1 cellular context compared by ENCODE assay signal in genomic region chr11:33257897-33258630, GRCh38.
A peak's percentile ranks its signal among the peaks of the same experiment; 100 is the strongest.
TF ChIP-seq lines count a peak whose summit lies in the region.

No MANE protein-coding gene starts in this region.

TF ChIP-seq in GM12878, 131 proteins besides CTCF, POLR2A, EP300 and RAD21 (continued from another document and continues in another):
- TF ChIP-seq RELB (IDR thresholded peaks at IDR 0.05; ENCODE audit: low read depth) (no peak; the same call in 1 of the 2 replicates), POLR2AphosphoS5 (IDR thresholded peaks at IDR 0.05; ENCODE audit: low read length) (peak; percentile 81), CHD1 (IDR thresholded peaks at IDR 0.05; ENCODE audit: low read depth, low read length) (no peak), DPF2 (IDR thresholded peaks at IDR 0.05) (peak; percentile 25), ZNF24 (IDR thresholded peaks at IDR 0.05) (peak; percentile 31; the same call in 1 of the 2 replicates), JUND (IDR thresholded peaks at IDR 0.05; ENCODE audit: low read depth, low read length) (no peak), YY1 (IDR thresholded peaks at IDR 0.05; ENCODE audit: low read depth, low read length) (no peak), MXI1 (IDR thresholded peaks at IDR 0.05; ENCODE audit: low read depth, low read length) (peak; percentile 81), ATF2 (IDR thresholded peaks at IDR 0.05; ENCODE audit: low read length) (no peak), FOS (IDR thresholded peaks at IDR 0.05; ENCODE audit: borderline replicate concordance, extremely low read depth, insufficient read length) (no peak), IKZF1 (conservative IDR thresholded peaks at IDR 0.05) (peak; percentile 80), PRDM15 (CRISPR knock-in tag; IDR thresholded peaks at IDR 0.05) (no peak), SRF (IDR thresholded peaks at IDR 0.05; ENCODE audit: low read depth in 2 of 2, low read length in 2 of 2) (0 out of 4 replicates have a peak, but pooled peaks of 1 of the 2 experiments have one; percentile 12), ZBTB33 (IDR thresholded peaks at IDR 0.05) (no peak), E2F8 (IDR thresholded peaks at IDR 0.05; ENCODE audit: low read depth, partially characterized antibody) (no peak), ZNF217 (IDR thresholded peaks at IDR 0.05) (no peak), IRF4 (IDR thresholded peaks at IDR 0.05; ENCODE audit: low read depth, low read length) (no peak), RFX5 (IDR thresholded peaks at IDR 0.05; ENCODE audit: low read depth, low read length) (no peak), MTA3 (IDR thresholded peaks at IDR 0.05; ENCODE audit: borderline replicate concordance, low read length) (no peak), CHD2 (IDR thresholded peaks at IDR 0.05; ENCODE audit: borderline replicate concordance, low read depth, low read length) (no peak), TCF7 (IDR thresholded peaks at IDR 0.05; ENCODE audit: borderline replicate concordance) (no peak), NKRF (conservative IDR thresholded peaks at IDR 0.05) (peak; percentile 29; the same call in 1 of the 2 replicates), POLR2AphosphoS2 (IDR thresholded peaks at IDR 0.05; ENCODE audit: low read depth, low read length) (peak; percentile 39; the same call in 1 of the 2 replicates), TCF3 (IDR thresholded peaks at IDR 0.05; ENCODE audit: borderline replicate concordance, insufficient read depth, low read depth, low read length) (no peak), ESRRA (IDR thresholded peaks at IDR 0.05; ENCODE audit: low read length) (no peak), NBN (IDR thresholded peaks at IDR 0.05) (no peak; the same call in 1 of the 2 replicates), STAT1 (conservative IDR thresholded peaks at IDR 0.05) (no peak), ASH2L (IDR thresholded peaks at IDR 0.05; ENCODE audit: borderline replicate concordance, low read depth) (peak; percentile 47; the same call in 1 of the 2 replicates), FOXK2 (IDR thresholded peaks at IDR 0.05) (no peak), PML (IDR thresholded peaks at IDR 0.05; ENCODE audit: low read length) (0 out of 2 replicates have a peak, but pooled peaks have one; percentile 29), MEF2B (IDR thresholded peaks at IDR 0.05; ENCODE audit: partially characterized antibody, poor library complexity, severe bottlenecking) (peak; percentile 32), NFYA (IDR thresholded peaks at IDR 0.05; ENCODE audit: borderline replicate concordance, low read depth, low read length) (no peak), TAF1 (IDR thresholded peaks at IDR 0.05; ENCODE audit: borderline replicate concordance, low read depth, low read length) (peak; percentile 74; the same call in 1 of the 2 replicates), IRF3 (IDR thresholded peaks at IDR 0.05) (no peak), RCOR1 (conservative IDR thresholded peaks at IDR 0.05; ENCODE audit: low read depth, low read length) (no peak), IRF5 (IDR thresholded peaks at IDR 0.05; ENCODE audit: borderline replicate concordance) (no peak), SPI1 (IDR thresholded peaks at IDR 0.05; ENCODE audit: borderline replicate concordance, insufficient read depth, low read depth, low read length) (no peak), BACH1 (IDR thresholded peaks at IDR 0.05; ENCODE audit: borderline replicate concordance) (peak; percentile 30; the same call in 1 of the 2 replicates), E4F1 (IDR thresholded peaks at IDR 0.05; ENCODE audit: borderline replicate concordance, partially characterized antibody) (no peak), LARP7 (IDR thresholded peaks at IDR 0.05) (peak; percentile 60; the same call in 1 of the 2 replicates), BHLHE40 (IDR thresholded peaks at IDR 0.05; ENCODE audit: borderline replicate concordance in 1 of 2, low read depth in 2 of 2, low read length in 1 of 2) (peak; percentile 44 to 82; a peak in 3 of 4 replicates)
